In the genomic region with DNA sequence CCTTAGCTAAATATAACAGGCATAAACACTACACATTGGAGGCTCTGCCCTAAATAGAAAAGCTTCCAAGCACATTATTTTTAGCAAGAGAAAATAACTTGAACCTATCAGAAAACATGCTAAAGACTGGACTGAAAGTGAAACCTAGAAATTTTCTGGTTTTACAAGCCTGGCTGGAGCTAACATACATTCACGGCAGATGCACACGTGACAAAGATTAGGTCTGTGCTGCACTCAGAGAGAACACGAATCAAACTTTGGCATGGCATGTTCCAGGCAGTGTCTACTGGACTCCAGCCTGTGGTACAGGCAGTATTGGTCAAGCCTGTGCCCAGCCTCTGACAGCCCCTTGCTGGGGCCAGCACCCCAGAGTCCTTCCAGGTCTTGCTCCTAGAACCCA, we compare ENCODE assay signal across 11 cellular contexts.
A peak's percentile ranks its signal among the peaks of the same experiment; 100 is the strongest.
DNase-seq lines count a peak whose midpoint lies in the region; ATAC-seq and TF ChIP-seq lines count a peak whose summit lies in the region.
"Had no signal": no experiment of that assay in that cellular context is flagged by ENCODE, and none has a peak within 500 bp of the region (broad histone marks: within the 10 kb centered on the region; RNA-seq: fewer than 3 reads in every experiment).

No MANE protein-coding gene starts in this region.

- no peaks in the 10 kb centered on the region for H3K27me3 ChIP-seq in heart left ventricle

- H3K4me3 ChIP-seq in heart left ventricle, result no peak overlapping the region

- ATAC-seq in HG02870 (IDR thresholded peaks at IDR 0.05; ENCODE audit: unreplicated experiment) (peak; percentile 56), heart left ventricle (no peak)
- peak; percentile 49 for ATAC-seq in stimulated activated effector memory CD8-positive, alpha-beta T cell treated with anti-CD3 and anti-CD28 coated beads, Interleukin-12 subunit alpha, Interleukin-12 subunit beta, amount 100 ng/mL, for 72 hours
- ATAC-seq: activated naive CD8-positive, alpha-beta T cell treated with anti-CD3 and anti-CD28 coated beads, Interleukin-2, amount 50 U/mL, for 24 hours had no signal

- H3K9me3 Mint-ChIP-seq in activated T-cell treated with anti-CD3 and anti-CD28 coated beads, Interleukin-2, amount 50 U/mL, for 24 hours, result no peaks in the 10 kb centered on the region
- no peaks in the 10 kb centered on the region for H3K9me3 Mint-ChIP-seq in T-helper 1 cell treated with Interleukin-12 subunit alpha and Interleukin-12 subunit beta and Interleukin-4 antibody, amounts not matched to agents 30 μg/mL and 1 μg/mL, for 36 hours
- H3K9me3 Mint-ChIP-seq in stimulated activated effector memory CD8-positive, alpha-beta T cell treated with anti-CD3 and anti-CD28 coated beads, Interleukin-12 subunit alpha, Interleukin-12 subunit beta, amount 100 ng/mL, for 72 hours, result no peaks in the 10 kb centered on the region
- H3K9me3 Mint-ChIP-seq: activated naive CD8-positive, alpha-beta T cell treated with anti-CD3 and anti-CD28 coated beads, Interleukin-2, amount 50 U/mL, for 24 hours had no signal

- 74 to 79% (median 75%) methylated on average over 3 of the region's 3 CpGs for WGBS in heart left ventricle, 4 donors

- H3K27ac Mint-ChIP-seq in activated T-cell treated with anti-CD3 and anti-CD28 coated beads, Interleukin-2, amount 50 U/mL, for 24 hours, result peak overlapping the region; percentile 24
- H3K27ac Mint-ChIP-seq in T-helper 1 cell treated with Interleukin-12 subunit alpha and Interleukin-12 subunit beta and Interleukin-4 antibody, amounts not matched to agents 30 μg/mL and 1 μg/mL, for 36 hours, result peak overlapping the region; percentile 63
- H3K27ac Mint-ChIP-seq in stimulated activated effector memory CD8-positive, alpha-beta T cell treated with anti-CD3 and anti-CD28 coated beads, Interleukin-12 subunit alpha, Interleukin-12 subunit beta, amount 100 ng/mL, for 72 hours, result peak overlapping the region; percentile 86
- H3K27ac Mint-ChIP-seq: activated naive CD8-positive, alpha-beta T cell treated with anti-CD3 and anti-CD28 coated beads, Interleukin-2, amount 50 U/mL, for 24 hours had no signal

- TF ChIP-seq POLR2A in heart left ventricle (IDR thresholded peaks at IDR 0.05), result no peak

- no peak overlapping the region for H3K27ac ChIP-seq in heart left ventricle

- intact Hi-C loops in heart left ventricle (cut with DNase I), result no loop called here

- no peak overlapping the region for H3K4me3 Mint-ChIP-seq in activated T-cell treated with anti-CD3 and anti-CD28 coated beads, Interleukin-2, amount 50 U/mL, for 24 hours
- no peak overlapping the region for H3K4me3 Mint-ChIP-seq in T-helper 1 cell treated with Interleukin-12 subunit alpha and Interleukin-12 subunit beta and Interleukin-4 antibody, amounts not matched to agents 30 μg/mL and 1 μg/mL, for 36 hours
- peak overlapping the region; percentile 37 for H3K4me3 Mint-ChIP-seq in stimulated activated effector memory CD8-positive, alpha-beta T cell treated with anti-CD3 and anti-CD28 coated beads, Interleukin-12 subunit alpha, Interleukin-12 subunit beta, amount 100 ng/mL, for 72 hours
- H3K4me3 Mint-ChIP-seq: activated naive CD8-positive, alpha-beta T cell treated with anti-CD3 and anti-CD28 coated beads, Interleukin-2, amount 50 U/mL, for 24 hours had no signal

- peaks cover 0 to 6% (median 0%) of the 10 kb centered on the region in 12 donors for H3K9me3 ChIP-seq in heart left ventricle

- TF ChIP-seq CTCF in heart left ventricle (IDR thresholded peaks at IDR 0.05), result no peak

- no peaks in the 10 kb centered on the region for H3K27me3 Mint-ChIP-seq in activated T-cell treated with anti-CD3 and anti-CD28 coated beads, Interleukin-2, amount 50 U/mL, for 24 hours
- H3K27me3 Mint-ChIP-seq in T-helper 1 cell treated with Interleukin-12 subunit alpha and Interleukin-12 subunit beta and Interleukin-4 antibody, amounts not matched to agents 30 μg/mL and 1 μg/mL, for 36 hours (ENCODE audit: low read depth), result no peaks in the 10 kb centered on the region
- H3K27me3 Mint-ChIP-seq: activated naive CD8-positive, alpha-beta T cell treated with anti-CD3 and anti-CD28 coated beads, Interleukin-2, amount 50 U/mL, for 24 hours had no signal

- DNase-seq in activated T-cell treated with anti-CD3 and anti-CD28 coated beads, Interleukin-2, amount 50 U/mL, for 24 hours, result no peak
- no peak for DNase-seq in activated T-cell treated with anti-CD3 and anti-CD28 coated beads, Interleukin-2, amount 50 U/mL, for 48 hours
- no peak for DNase-seq in stimulated activated effector memory CD8-positive, alpha-beta T cell treated with anti-CD3 and anti-CD28 coated beads, Interleukin-12 subunit alpha, Interleukin-12 subunit beta, amount 100 ng/mL, for 72 hours (ENCODE audit: low spot score in 2 of 2)
- no peak for DNase-seq in amygdala (lab: John Stamatoyannopoulos, UW)
- no peak for DNase-seq in heart left ventricle
- DNase-seq in NCI-H774 (lab: John Stamatoyannopoulos, UW), result no peak
- DNase-seq: activated naive CD8-positive, alpha-beta T cell treated with anti-CD3 and anti-CD28 coated beads, Interleukin-2, amount 50 U/mL, for 24 hours; erythroblast; NCI-H2171 had no signal

- H3K36me3 ChIP-seq in heart left ventricle, result no peaks in the 10 kb centered on the region

- H3K36me3 Mint-ChIP-seq in activated T-cell treated with anti-CD3 and anti-CD28 coated beads, Interleukin-2, amount 50 U/mL, for 24 hours (ENCODE audit: low read depth), result no peaks in the 10 kb centered on the region
- no peaks in the 10 kb centered on the region for H3K36me3 Mint-ChIP-seq in T-helper 1 cell treated with Interleukin-12 subunit alpha and Interleukin-12 subunit beta and Interleukin-4 antibody, amounts not matched to agents 30 μg/mL and 1 μg/mL, for 36 hours (ENCODE audit: low read depth)
- H3K36me3 Mint-ChIP-seq in stimulated activated effector memory CD8-positive, alpha-beta T cell treated with anti-CD3 and anti-CD28 coated beads, Interleukin-12 subunit alpha, Interleukin-12 subunit beta, amount 100 ng/mL, for 72 hours, result no peaks in the 10 kb centered on the region

- H3K4me1 ChIP-seq in heart left ventricle, result no peaks in the 10 kb centered on the region

- H3K4me1 Mint-ChIP-seq in activated T-cell treated with anti-CD3 and anti-CD28 coated beads, Interleukin-2, amount 50 U/mL, for 24 hours (ENCODE audit: low read depth), result peaks cover 18% of the 10 kb centered on the region
- H3K4me1 Mint-ChIP-seq in T-helper 1 cell treated with Interleukin-12 subunit alpha and Interleukin-12 subunit beta and Interleukin-4 antibody, amounts not matched to agents 30 μg/mL and 1 μg/mL, for 36 hours (ENCODE audit: low read depth), result peaks cover 20% of the 10 kb centered on the region
- peaks cover 40% of the 10 kb centered on the region for H3K4me1 Mint-ChIP-seq in stimulated activated effector memory CD8-positive, alpha-beta T cell treated with anti-CD3 and anti-CD28 coated beads, Interleukin-12 subunit alpha, Interleukin-12 subunit beta, amount 100 ng/mL, for 72 hours

Comparison
In these comparisons a context has a peak if more than half of its experiments do, and no peak if none do; other contexts are left out.
1. H3K27ac Mint-ChIP-seq: peak in every context shown above with its lines; median percentile 86 in stimulated activated effector memory CD8-positive, alpha-beta T cell treated with anti-CD3 and anti-CD28 coated beads, Interleukin-12 subunit alpha, Interleukin-12 subunit beta, amount 100 ng/mL, for 72 hours; 63 in T-helper 1 cell treated with Interleukin-12 subunit alpha and Interleukin-12 subunit beta and Interleukin-4 antibody, amounts not matched to agents 30 μg/mL and 1 μg/mL, for 36 hours; 24 in activated T-cell treated with anti-CD3 and anti-CD28 coated beads, Interleukin-2, amount 50 U/mL, for 24 hours.
2. ATAC-seq: peak in HG02870 (single experiment) and stimulated activated effector memory CD8-positive, alpha-beta T cell treated with anti-CD3 and anti-CD28 coated beads, Interleukin-12 subunit alpha, Interleukin-12 subunit beta, amount 100 ng/mL, for 72 hours (single experiment); none in heart left ventricle (0 of 4).